In the genomic region with DNA sequence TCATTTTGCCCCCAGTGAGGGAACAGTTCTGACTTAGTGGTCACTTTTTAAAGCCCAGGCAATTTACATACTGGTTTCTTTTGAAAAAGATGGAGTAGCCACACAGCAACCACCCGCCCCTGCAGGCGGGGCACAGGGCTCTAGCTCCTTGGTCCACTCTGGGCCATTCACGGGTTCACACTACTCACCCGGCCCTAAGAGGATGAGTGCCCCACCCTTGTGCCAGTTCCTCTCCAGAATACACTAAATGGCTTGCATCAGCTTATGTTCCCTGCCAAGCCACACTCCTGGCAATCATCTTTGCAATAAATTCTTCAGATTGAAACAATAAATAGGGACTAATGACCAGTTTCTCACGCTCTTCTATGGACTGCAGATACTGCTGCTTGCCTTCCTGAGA, we compare ENCODE assay signal across 20 cellular contexts. TPM values are rescaled to one million over a fixed set of nuclear protein-coding genes. Genes with fewer than 3 reads are reported as not detected.
DNase-seq lines count a peak whose midpoint lies in the region; ATAC-seq and TF ChIP-seq lines count a peak whose summit lies in the region.
"Had no signal": no experiment of that assay in that cellular context is flagged by ENCODE, and none has a peak within 500 bp of the region (broad histone marks: within the 10 kb centered on the region; RNA-seq: fewer than 3 reads in every experiment).

No MANE protein-coding gene starts in this region.

- H3K4me3 ChIP-seq in right cardiac atrium (ENCODE audit: low read length) (no peak overlapping the region), left ventricle myocardium inferior (no peak overlapping the region), breast epithelium (no peak overlapping the region), lung (no peak overlapping the region), upper lobe of left lung (no peak overlapping the region)

- H3K36me3 ChIP-seq in left ventricle myocardium inferior = peaks cover 98% of the 10 kb centered on the region
- H3K36me3 ChIP-seq in breast epithelium = no peaks in the 10 kb centered on the region
- peaks cover 28 to 39% of the 10 kb centered on the region in 2 donors for H3K36me3 ChIP-seq in lung (ENCODE audit: control insufficient read depth in 2 of 2, insufficient read depth in 2 of 2, low read length in 2 of 2)
- peaks cover 6 to 94% (median 69%) of the 10 kb centered on the region in 4 donors for H3K36me3 ChIP-seq in upper lobe of left lung

- no peak for TF ChIP-seq EP300 in upper lobe of left lung (IDR thresholded peaks at IDR 0.05)

- intact Hi-C loops in right cardiac atrium (cut with DNase I) (no loop called here), left ventricle myocardium inferior (cut with micrococcal nuclease) (no loop called here), breast epithelium (cut with DNase I; ENCODE audit: low total_unique reads) (no loop called here)

- TF ChIP-seq CTCF in left ventricle myocardium inferior (IDR thresholded peaks at IDR 0.05; ENCODE audit: borderline replicate concordance) = no peak
- TF ChIP-seq CTCF in breast epithelium (IDR thresholded peaks at IDR 0.05) = no peak
- TF ChIP-seq CTCF in lung (IDR thresholded peaks at IDR 0.05; ENCODE audit: control extremely low read depth, extremely low read depth) = no peak
- no peak for TF ChIP-seq CTCF in upper lobe of left lung (IDR thresholded peaks at IDR 0.05)

- 76% methylated on average over 5 of the region's 5 CpGs for WGBS in right cardiac atrium
- WGBS in lung, 2 donors = 59 to 81% methylated on average over 5 of the region's 5 CpGs
- 41 to 46% methylated on average over 5 of the region's 5 CpGs for WGBS in upper lobe of left lung, 2 donors

- no peak for TF ChIP-seq POLR2A in breast epithelium (IDR thresholded peaks at IDR 0.05)
- TF ChIP-seq POLR2A in upper lobe of left lung (IDR thresholded peaks at IDR 0.05) = no peak

- H3K27me3 ChIP-seq in right cardiac atrium (ENCODE audit: control insufficient read depth, insufficient read depth) (no peaks in the 10 kb centered on the region), left ventricle myocardium inferior (ENCODE audit: low read depth) (no peaks in the 10 kb centered on the region), breast epithelium (no peaks in the 10 kb centered on the region), lung (ENCODE audit: control insufficient read depth, insufficient read depth) (no peaks in the 10 kb centered on the region), upper lobe of left lung (no peaks in the 10 kb centered on the region)

- H3K27ac ChIP-seq in right cardiac atrium (ENCODE audit: low read length) = no peak overlapping the region
- H3K27ac ChIP-seq in left ventricle myocardium inferior (replicated peaks) = no peak overlapping the region
- H3K27ac ChIP-seq in breast epithelium = peak overlapping the region; percentile 68 to 76
- no peak overlapping the region for H3K27ac ChIP-seq in lung (ENCODE audit: low read depth in 1 of 2, low read length in 1 of 2)
- H3K27ac ChIP-seq in upper lobe of left lung = peak overlapping the region; percentile 23 to 55 (median 40)

- H3K9me3 ChIP-seq in right cardiac atrium (ENCODE audit: control insufficient read depth, low read length) (no peaks in the 10 kb centered on the region), left ventricle myocardium inferior (replicated peaks) (no peaks in the 10 kb centered on the region), breast epithelium (no peaks in the 10 kb centered on the region), lung (ENCODE audit: control insufficient read depth in 2 of 2, insufficient read depth in 1 of 2, low read length in 1 of 2) (no peaks in the 10 kb centered on the region), upper lobe of left lung (no peaks in the 10 kb centered on the region)

- DNase-seq in right cardiac atrium = no peak
- no peak for DNase-seq in left ventricle myocardium inferior
- peak in 1 of 2 donors; percentile 39 for DNase-seq in breast epithelium (ENCODE audit: low spot score in 2 of 2)
- peak; percentile 63 for DNase-seq in lung (ENCODE audit: low spot score)
- DNase-seq in upper lobe of left lung = peak; percentile 65 to 89
- no peak for DNase-seq in Ammon's horn (ENCODE audit: low spot score)
- DNase-seq in NCI-H2029 treated with DMSO at 0.1 percent for 48 hours (lab: John Stamatoyannopoulos, UW) = no peak
- DNase-seq in iPS-NIHi7 (ENCODE audit: extremely low spot score) = no peak
- DNase-seq: activated CD4-positive, alpha-beta T cell treated with anti-CD3 and anti-CD28 coated beads for 48 hours; activated naive CD4-positive, alpha-beta T cell treated with anti-CD3 and anti-CD28 coated beads, Interleukin-2, amount 50 U/mL, for 16 hours; erythroblast; GF-D8; H7; islet precursor cell; NCI-H187; NCI-H524; posterior cingulate gyrus; stimulated activated naive CD8-positive, alpha-beta T cell treated with anti-CD3 and anti-CD28 coated beads, Interleukin-15, Interleukin-2, amounts not matched to agents 100 U/mL and 50 U/mL, for 24 hours; T-helper 9 cell had no signal

- H3K4me1 ChIP-seq in right cardiac atrium (ENCODE audit: control insufficient read depth, insufficient read depth, low read length) = no peaks in the 10 kb centered on the region
- H3K4me1 ChIP-seq in left ventricle myocardium inferior = peaks cover 11% of the 10 kb centered on the region
- H3K4me1 ChIP-seq in breast epithelium = peaks cover 0 to 10% of the 10 kb centered on the region in 2 donors
- H3K4me1 ChIP-seq in lung (ENCODE audit: control insufficient read depth in 2 of 2, insufficient read depth in 2 of 2, low read length in 2 of 2) = no peaks in the 10 kb centered on the region
- H3K4me1 ChIP-seq in upper lobe of left lung = peaks cover 0 to 27% (median 11%) of the 10 kb centered on the region in 4 donors

- ATAC-seq in right cardiac atrium = peak; percentile 54 to 63
- ATAC-seq in lung (ENCODE audit: insufficient read depth, low FRiP score) = peak; percentile 58
- peak; percentile 82 to 89 for ATAC-seq in upper lobe of left lung (ENCODE audit: low FRiP score in 2 of 2)
- ATAC-seq: stimulated activated naive CD8-positive, alpha-beta T cell treated with anti-CD3 and anti-CD28 coated beads, Interleukin-15, Interleukin-2, amounts not matched to agents 100 U/mL and 50 U/mL, for 24 hours had no signal

RNA-seq across cellular contexts. Expression of a gene that starts 15.7 kb away (rescaled TPM):
- 10 to 100 TPM; 12.9 to 15.1 (median 14.3) TPM for total RNA-seq in right cardiac atrium
- polyA plus RNA-seq in right cardiac atrium = 10.3 TPM
- total RNA-seq in left ventricle myocardium inferior = 11.2 TPM
- 10 to 100 TPM; 17.3 to 31.5 (median 31.3) TPM for total RNA-seq in breast epithelium
- 10 to 100 TPM; 20.2 to 50.6 TPM for total RNA-seq in lung
- 10 to 100 TPM; 24.7 to 41.9 TPM for polyA plus RNA-seq in lung
- total RNA-seq in upper lobe of left lung = 100 to 1,000 TPM in 1 of 6 donors, 10 to 100 TPM in 5; 39.2 to 110 (median 66.5) TPM

RNA-seq across cellular contexts. Expression of a gene that starts 26.4 kb away (rescaled TPM):
- total RNA-seq in right cardiac atrium (100 to 1,000 TPM; 209 to 255 (median 239) TPM), left ventricle myocardium inferior (393 TPM), breast epithelium (100 to 1,000 TPM in 1 of 3 donors, 10 to 100 TPM in 2; 80.6 to 106 (median 97.7) TPM), lung (10 to 100 TPM; 59.1 to 93.2 TPM), upper lobe of left lung (10 to 100 TPM; 37.7 to 98.7 (median 74.8) TPM)
- polyA plus RNA-seq in right cardiac atrium (311 TPM), lung (100 to 1,000 TPM in 1 of 2 donors, 10 to 100 TPM in 1; 73.8 to 117 TPM)

RNA-seq across cellular contexts. Expression of a gene that starts 47.0 kb away (rescaled TPM):
- total RNA-seq in right cardiac atrium (10 to 100 TPM in 1 of 4 donors, 1 to 10 TPM in 3; 5.9 to 11.6 (median 6.8) TPM), left ventricle myocardium inferior (3.0 TPM), breast epithelium (10 to 100 TPM in 2 of 3 donors, 1 to 10 TPM in 1; 4.5 to 40.2 (median 10.8) TPM), lung (10 to 100 TPM; 13.3 to 28.5 TPM), upper lobe of left lung (10 to 100 TPM in 2 of 6 donors, 1 to 10 TPM in 4; 2.1 to 21.7 (median 7.2) TPM)
- polyA plus RNA-seq in right cardiac atrium (3.2 TPM), lung (10 to 100 TPM in 1 of 2 donors, 1 to 10 TPM in 1; 7.4 to 11.6 TPM)
- total RNA-seq: OCI-LY7 had no signal

Comparison
In these comparisons a context has a peak if more than half of its experiments do, and no peak if none do; other contexts are left out.
1. DNase-seq: peak in lung (single experiment) and upper lobe of left lung (2 of 2); none in right cardiac atrium (0 of 3), left ventricle myocardium inferior (single experiment), Ammon's horn (single experiment), NCI-H2029 treated with DMSO at 0.1 percent for 48 hours (single experiment) and iPS-NIHi7 (single experiment).
2. H3K27ac ChIP-seq: peak in breast epithelium (2 of 2) and upper lobe of left lung (4 of 4); none in right cardiac atrium (single experiment), left ventricle myocardium inferior (single experiment) and lung (0 of 2).
3. Peak in every context shown above with its lines, with median percentiles within 50 percentile points of each other: ATAC-seq.